Comparison of ENCODE assay signal across 1 cellular context in genomic region chr4:93469560-93469959, GRCh38.
A peak's percentile ranks its signal among the peaks of the same experiment; 100 is the strongest.
TF ChIP-seq lines count a peak whose summit lies in the region.

No MANE protein-coding gene starts in this region.

TF ChIP-seq in HepG2, 621 proteins besides CTCF, POLR2A, EP300 and RAD21 (continued from another document):
- no peak for TF ChIP-seq TRIM24 (CRISPR knock-in tag; IDR thresholded peaks at IDR 0.05)
- no peak for TF ChIP-seq NONO (IDR thresholded peaks at IDR 0.05)
- no peak for TF ChIP-seq NONO (CRISPR knock-in tag; conservative IDR thresholded peaks at IDR 0.05)
- no peak for TF ChIP-seq ZMYM3 (CRISPR knock-in tag; IDR thresholded peaks at IDR 0.05)
- TF ChIP-seq MAFF (IDR thresholded peaks at IDR 0.05; ENCODE audit: low read depth, low read length) = peak; percentile 87
- no peak for TF ChIP-seq ZNF354B (CRISPR knock-in tag; IDR thresholded peaks at IDR 0.05)
- no peak for TF ChIP-seq ZNF274 (CRISPR knock-in tag; IDR thresholded peaks at IDR 0.05)
- TF ChIP-seq FOXA3 (CRISPR knock-in tag; IDR thresholded peaks at IDR 0.05) = no peak
